Comparison of ENCODE assay signal across 24 cellular contexts in the genomic region with DNA sequence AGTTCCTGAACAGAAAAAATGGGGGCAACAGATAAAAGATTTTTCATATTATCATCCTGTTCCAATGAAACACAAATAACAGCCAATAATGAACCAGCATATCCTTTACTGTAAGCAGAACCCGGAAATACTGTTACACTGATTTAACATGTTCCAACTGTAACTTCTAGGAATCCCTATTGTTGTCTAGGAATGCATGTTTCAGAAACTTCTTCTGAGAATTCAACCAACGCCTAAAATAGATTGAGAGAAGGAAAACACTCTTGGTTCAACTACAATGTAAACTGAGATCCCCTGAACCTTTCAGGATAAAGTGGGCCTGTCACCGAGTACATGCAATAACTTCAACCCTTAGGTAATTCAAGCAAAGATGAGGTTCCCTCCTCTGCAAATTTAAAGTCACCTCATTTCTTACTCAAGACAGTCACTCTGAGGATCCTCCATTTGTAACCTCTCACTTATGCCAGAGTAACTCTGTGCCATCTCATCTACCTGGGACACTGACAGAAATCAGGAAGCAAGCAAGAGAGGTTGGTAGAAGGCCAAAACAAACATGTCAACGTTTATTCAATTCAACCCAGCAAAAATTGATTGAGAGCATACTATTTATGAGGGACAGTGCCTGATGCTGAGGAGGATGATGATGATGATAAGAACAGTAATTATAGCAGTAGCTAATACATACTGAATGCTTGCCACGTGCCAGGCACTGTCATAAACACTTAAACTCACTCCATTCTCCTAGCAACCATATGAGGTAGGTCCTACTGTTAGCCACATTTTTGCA. TPM values are rescaled to one million over a fixed set of nuclear protein-coding genes. Genes with fewer than 3 reads are reported as not detected.
DNase-seq lines count a peak whose midpoint lies in the region; ATAC-seq, FAIRE-seq and TF ChIP-seq lines count a peak whose summit lies in the region.
"Had no signal": no experiment of that assay in that cellular context is flagged by ENCODE, and none has a peak within 500 bp of the region (broad histone marks: within the 10 kb centered on the region; RNA-seq: fewer than 3 reads in every experiment).

No MANE protein-coding gene starts in this region.

- H3K9me3 ChIP-seq in PC-3 (ENCODE audit: low read length): no peaks in the 10 kb centered on the region
- H3K9me3 ChIP-seq: HAP-1 had no signal

- H3K4me2 ChIP-seq in PC-3 (ENCODE audit: low read length): no peak overlapping the region

- POLR2A ChIA-PET in PC-3 (lab: Charles Lee; ENCODE audit: unreplicated experiment): no interaction called here

- CTCF ChIA-PET in PC-3 (lab: Charles Lee): no interaction called here

- H3K36me3 ChIP-seq in PC-3 (ENCODE audit: low read depth, low read length): peaks cover 2% of the 10 kb centered on the region
- H3K36me3 ChIP-seq in H7 (replicated peaks; ENCODE audit: control insufficient read depth, insufficient read depth, low read length): peaks cover 2% of the 10 kb centered on the region; the same call in 1 of the 2 replicates

- ATAC-seq in PC-3: no peak
- ATAC-seq: GM12878, T-cell had no signal

- H3F3A ChIP-seq in PC-3 (ENCODE audit: low read length, unreplicated experiment): no peaks in the 10 kb centered on the region

- DNase-seq in COR-L47 (lab: John Stamatoyannopoulos, UW) (peak; percentile 24), NCI-H1092 (lab: John Stamatoyannopoulos, UW) (peak; percentile 21), PC-3 (peak; percentile 40), fibroblast of pulmonary artery (ENCODE audit: low read depth) (peak; percentile 31), H7 (no peak), GM19239 (ENCODE audit: insufficient read length, low spot score) (no peak), NCI-H2081 treated with DMSO at 0.1 percent for 48 hours (lab: John Stamatoyannopoulos, UW) (no peak)
- no peak for DNase-seq in activated naive CD4-positive, alpha-beta T cell treated with anti-CD3 and anti-CD28 coated beads, Interleukin-2, amount 50 U/mL, for 16 hours
- DNase-seq: activated CD4-positive, alpha-beta T cell treated with anti-CD3 and anti-CD28 coated beads, Interleukin-2, amount 50 U/mL, for 1 hour; activated effector memory CD4-positive, alpha-beta T cell treated with anti-CD3 and anti-CD28 coated beads, Interleukin-2, amount 50 U/mL, for 16 hours; cortex of kidney; DMS 273 treated with DMSO at 0.1 percent for 48 hours; foreskin melanocyte; hypothalamus; islet precursor cell; Kasumi-1; naive B cell; NCI-H1048; NCI-H226; T-cell; trophoblast cell had no signal

- TF ChIP-seq CTCF in PC-3 (conservative IDR thresholded peaks at IDR 0.05; ENCODE audit: low read depth, low read length): no peak
- no peak for TF ChIP-seq CTCF in fibroblast of pulmonary artery (IDR thresholded peaks at IDR 0.05; ENCODE audit: low read length, missing control alignments)

- H3K4me3 ChIP-seq in PC-3 (ENCODE audit: low read length): no peak overlapping the region
- no peak overlapping the region for H3K4me3 ChIP-seq in fibroblast of pulmonary artery (replicated peaks; ENCODE audit: low read depth, low read length)
- H3K4me3 ChIP-seq in H7 (ENCODE audit: insufficient read depth, low read depth, low read length): no peak overlapping the region
- H3K4me3 ChIP-seq: GM12878, HAP-1, lung had no signal

- H3K27me3 ChIP-seq in PC-3 (ENCODE audit: low read length) (no peaks in the 10 kb centered on the region), H7 (ENCODE audit: control insufficient read depth, insufficient read depth, low read length) (no peaks in the 10 kb centered on the region)

- H4K20me1 ChIP-seq in PC-3 (ENCODE audit: low read length): no peaks in the 10 kb centered on the region

- H3K9me2 ChIP-seq in PC-3 (replicated peaks; ENCODE audit: low read length): no peaks in the 10 kb centered on the region

- no peak overlapping the region for H2AFZ ChIP-seq in PC-3 (ENCODE audit: low read length)

- FAIRE-seq in GM19239 (lab: Jason Lieb, UNC): no peak
- FAIRE-seq: GM12878 had no signal

- intact Hi-C loops in PC-3 (cut with micrococcal nuclease): no loop called here

- H3K79me2 ChIP-seq in PC-3 (ENCODE audit: low read length): no peaks in the 10 kb centered on the region

- BruUV-seq in PC-3 (replicated peaks; lab: Mats Ljungman, UMichigan): no TSS peak

- no peak overlapping the region for H3K9ac ChIP-seq in PC-3 (ENCODE audit: low read length)

- no peak overlapping the region for H3K27ac ChIP-seq in PC-3 (ENCODE audit: low read length)

- peaks cover 11% of the 10 kb centered on the region; the same call in 1 of the 2 replicates for H3K4me1 ChIP-seq in PC-3 (ENCODE audit: insufficient read depth, low read length)
- H3K4me1 ChIP-seq: HAP-1 had no signal

RNA-seq across cellular contexts. Expression of gene UBE3D, which starts 14.1 kb away (rescaled TPM):
- total RNA-seq in PC-3 (2014; rRNA removed): 5.0 and 7.0 TPM in 2 replicates
- total RNA-seq in H7 (2014; rRNA removed; shearing (Covaris generic)): 12.0 and 12.2 TPM in 2 replicates

RNA-seq across cellular contexts. Expression of gene DOP1A, which starts 15.9 kb away (rescaled TPM):
- 5.5 and 7.5 TPM in 2 replicates for total RNA-seq in PC-3 (2014; rRNA removed)
- 10.2 and 14.3 TPM in 2 replicates for total RNA-seq in H7 (2014; rRNA removed; shearing (Covaris generic))

Comparison
In these comparisons a context has a peak if more than half of its experiments do, and no peak if none do; other contexts are left out.
1. DNase-seq: peak in COR-L47 (single experiment), NCI-H1092 (single experiment), PC-3 (single experiment) and fibroblast of pulmonary artery (single experiment); none in H7 (single experiment), GM19239 (single experiment), activated naive CD4-positive, alpha-beta T cell treated with anti-CD3 and anti-CD28 coated beads, Interleukin-2, amount 50 U/mL, for 16 hours (single experiment) and NCI-H2081 treated with DMSO at 0.1 percent for 48 hours (single experiment).